1 cellular context compared by ENCODE assay signal in the genomic region with DNA sequence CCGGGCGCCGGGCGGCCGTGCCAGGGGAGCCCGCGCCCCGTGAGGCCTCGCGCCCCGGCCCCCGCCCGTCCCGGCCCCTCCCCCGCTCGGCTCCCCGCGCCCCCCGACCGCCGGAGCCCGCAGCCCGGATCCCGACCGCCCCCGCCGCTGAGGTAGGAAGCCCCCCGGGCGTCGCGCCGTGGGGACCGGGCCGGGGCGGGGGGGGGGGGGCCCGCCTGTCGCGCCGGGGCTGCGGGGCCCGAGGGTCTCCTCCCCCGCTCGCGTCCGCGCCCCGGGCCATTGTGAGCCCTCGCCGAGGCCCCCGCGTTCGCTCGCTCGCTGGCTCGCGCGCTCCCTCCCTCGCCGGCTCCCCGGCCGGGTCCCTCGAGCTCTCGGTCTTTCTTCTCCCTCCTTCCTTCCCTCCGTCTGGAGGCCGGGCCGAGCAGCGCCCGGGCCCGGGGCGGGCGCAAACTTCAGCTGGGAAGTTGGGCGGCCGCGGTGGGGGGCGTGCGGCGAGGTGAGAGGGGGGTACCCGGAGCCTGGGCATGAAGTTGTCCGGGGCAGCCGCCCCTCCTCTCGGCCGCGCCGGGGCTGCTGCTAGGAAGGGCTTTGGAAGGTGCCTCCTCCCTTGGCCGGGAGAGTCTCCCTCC.
A peak's percentile ranks its signal among the peaks of the same experiment; 100 is the strongest.
TF ChIP-seq lines count a peak whose summit lies in the region.

No MANE protein-coding gene starts in this region.

TF ChIP-seq in IMR-90, 13 proteins besides CTCF, POLR2A, EP300 and RAD21:
- TF ChIP-seq MAFK (IDR thresholded peaks at IDR 0.05; ENCODE audit: low read depth, low read length) = no peak
- TF ChIP-seq MAZ (IDR thresholded peaks at IDR 0.05; ENCODE audit: borderline replicate concordance, low read depth, low read length) = peak; percentile 58; the same call in 1 of the 2 replicates
- no peak for TF ChIP-seq NFE2L2 (IDR thresholded peaks at IDR 0.05; ENCODE audit: low read depth, low read length)
- TF ChIP-seq RCOR1 (IDR thresholded peaks at IDR 0.05; ENCODE audit: insufficient replicate concordance, low read length) = no peak
TF ChIP-seq in IMR-90: peak in this region for 1.
